ENCODE assay signal across 31 cellular contexts in the genomic region with DNA sequence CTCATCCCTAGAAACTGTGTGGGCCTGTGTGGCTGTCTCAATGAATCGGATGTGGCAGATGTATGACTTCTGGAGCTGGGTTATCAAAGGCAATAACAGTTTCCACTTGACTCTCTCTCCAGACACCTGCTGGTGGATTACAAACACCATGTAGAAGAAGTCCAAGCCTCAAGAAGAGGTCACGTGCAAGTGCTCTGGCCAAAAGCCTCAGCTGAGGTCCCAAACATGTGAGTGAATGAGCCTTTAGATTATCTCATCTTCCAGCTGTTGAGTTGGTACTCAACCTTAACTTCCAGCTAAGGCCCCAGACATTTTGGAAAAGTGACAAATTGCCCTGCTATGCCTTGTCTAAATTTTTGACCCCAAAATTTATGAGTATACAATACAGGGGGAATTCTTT. TPM values are rescaled to one million over a fixed set of nuclear protein-coding genes. Genes with fewer than 3 reads are reported as not detected.
"Had no signal": no experiment of that assay in that cellular context is flagged by ENCODE, and none has a peak within 500 bp of the region (broad histone marks: within the 10 kb centered on the region; RNA-seq: fewer than 3 reads in every experiment).

No MANE protein-coding gene starts in this region.

- H3K4me1 ChIP-seq: SJCRH30 had no signal

- H3K36me3 ChIP-seq: brain microvascular endothelial cell, cardiac muscle cell, MG63, SJCRH30, WERI-Rb-1 had no signal

- H3K27ac ChIP-seq: brain microvascular endothelial cell, cardiac muscle cell, SJCRH30, SK-N-MC, WERI-Rb-1 had no signal

- H3K4me3 ChIP-seq: cardiac muscle cell, MG63, SJCRH30, SK-N-MC had no signal

- DNase-seq: activated CD4-positive, alpha-beta memory T cell treated with anti-CD3 and anti-CD28 coated beads, Interleukin-2, amount 10 ng/mL, durations not matched to agents 7 days and 5 days; activated CD4-positive, alpha-beta T cell treated with anti-CD3 and anti-CD28 coated beads for 1 hour; activated CD4-positive, alpha-beta T cell treated with anti-CD3 and anti-CD28 coated beads for 48 hours; activated CD4-positive, CD25-positive, alpha-beta regulatory T cell; activated CD8-positive, alpha-beta memory T cell treated with anti-CD3 and anti-CD28 coated beads for 24 hours; activated CD8-positive, alpha-beta memory T cell treated with anti-CD3 and anti-CD28 coated beads, Interleukin-2, amount 10 ng/mL, durations not matched to agents 7 days and 5 days; activated CD8-positive, alpha-beta memory T cell treated with anti-CD3 and anti-CD28 coated beads, Interleukin-2, amount 50 U/mL, for 48 hours; activated effector memory CD4-positive, alpha-beta T cell treated with Interleukin-2 at 50 U/mL for 16 hours; activated naive CD4-positive, alpha-beta T cell treated with anti-CD3 and anti-CD28 coated beads, Interleukin-2, amount 50 U/mL, for 16 hours; activated naive CD8-positive, alpha-beta T cell treated with anti-CD3 and anti-CD28 coated beads for 36 hours; activated T-cell treated with anti-CD3 and anti-CD28 coated beads, Interleukin-2, amount 50 U/mL, for 48 hours; amniotic stem cell; aorta; brain microvascular endothelial cell; Kasumi-1; KG1; MG63; NCI-H1092; NCI-H1436 treated with DMSO at 0.1 percent for 48 hours; NCI-H1694 treated with DMSO at 0.1 percent for 48 hours; NCI-H2029; NCI-H345; NCI-H526; NCI-H748 treated with DMSO at 0.1 percent for 48 hours; NK-92 treated with Interleukin-12 subunit alpha and Interleukin-12 subunit beta, amount 100 ng/mL, for 24 hours; SHP77; WERI-Rb-1 had no signal

- H3K27me3 ChIP-seq: brain microvascular endothelial cell, cardiac muscle cell, MG63, SJCRH30 had no signal

- H3K9me3 ChIP-seq: MG63, SJCRH30 had no signal

- ATAC-seq: activated CD8-positive, alpha-beta memory T cell treated with anti-CD3 and anti-CD28 coated beads, Interleukin-2, amount 10 ng/mL, durations not matched to agents 7 days and 5 days; Panc1 had no signal

RNA-seq across cellular contexts. Expression of a gene that starts 42.7 kb away (rescaled TPM):
- total RNA-seq: SJCRH30 had no signal
